ENCODE assay signal across 20 cellular contexts in genomic region chr15:41819455-41820050, GRCh38.
"Had no signal": no experiment of that assay in that cellular context is flagged by ENCODE, and none has a peak within 500 bp of the region (broad histone marks: within the 10 kb centered on the region; RNA-seq: fewer than 3 reads in every experiment).

No MANE protein-coding gene starts in this region.

- H3K27ac Mint-ChIP-seq: activated CD4-positive, alpha-beta T cell treated with anti-CD3 and anti-CD28 coated beads, Interleukin-2, amount 10 ng/mL, durations not matched to agents 24 days and 14 days; activated CD8-positive, alpha-beta memory T cell treated with anti-CD3 and anti-CD28 coated beads, Interleukin-2, amount 10 ng/mL, durations not matched to agents 7 days and 5 days; activated CD8-positive, alpha-beta T cell treated with anti-CD3 and anti-CD28 coated beads for 36 hours; activated naive CD8-positive, alpha-beta T cell treated with anti-CD3 and anti-CD28 coated beads, Interleukin-2, amount 50 U/mL, for 24 hours; mesothelial cell of epicardium; progenitor cell of endocrine pancreas; type B pancreatic cell had no signal

- H3K4me1 ChIP-seq: left ventricle myocardium inferior, spleen, vagina had no signal

- H3K27me3 ChIP-seq: dorsolateral prefrontal cortex, spleen, vagina had no signal

- H3K27ac ChIP-seq: dorsolateral prefrontal cortex, left ventricle myocardium inferior, spleen, thoracic aorta, vagina had no signal

- H3K4me1 Mint-ChIP-seq: activated CD4-positive, alpha-beta T cell treated with anti-CD3 and anti-CD28 coated beads, Interleukin-2, amount 10 ng/mL, durations not matched to agents 24 days and 14 days; activated CD8-positive, alpha-beta memory T cell treated with anti-CD3 and anti-CD28 coated beads, Interleukin-2, amount 10 ng/mL, durations not matched to agents 7 days and 5 days; activated naive CD8-positive, alpha-beta T cell treated with anti-CD3 and anti-CD28 coated beads, Interleukin-2, amount 50 U/mL, for 24 hours; mesothelial cell of epicardium; naive thymus-derived CD8-positive, alpha-beta T cell had no signal

- H3K9me3 ChIP-seq: left ventricle myocardium inferior, spleen, thoracic aorta, vagina had no signal

- DNase-seq: activated CD4-positive, alpha-beta T cell treated with anti-CD3 and anti-CD28 coated beads, Interleukin-2, amount 10 ng/mL, durations not matched to agents 24 days and 14 days; activated CD8-positive, alpha-beta memory T cell treated with anti-CD3 and anti-CD28 coated beads, Interleukin-2, amount 10 ng/mL, durations not matched to agents 7 days and 5 days; activated CD8-positive, alpha-beta T cell treated with anti-CD3 and anti-CD28 coated beads for 36 hours; activated gamma-delta T cell treated with Interleukin-2 at 50 U/mL for 16 hours; activated naive CD8-positive, alpha-beta T cell treated with anti-CD3 and anti-CD28 coated beads, Interleukin-2, amount 50 U/mL, for 24 hours; activated T-cell treated with anti-CD3 and anti-CD28 coated beads for 4 hours; dorsolateral prefrontal cortex; erythroblast; foreskin melanocyte; kidney glomerular epithelial cell; left ventricle myocardium inferior; naive thymus-derived CD8-positive, alpha-beta T cell; stimulated activated CD4-positive, alpha-beta T cell treated with anti-CD3 and anti-CD28 coated beads, Interleukin-4, amount 100 ng/mL, for 1 hour; stimulated activated naive CD4-positive, alpha-beta T cell treated with Interleukin-2 at 50 U/mL for 16 hours had no signal

- H3K4me3 Mint-ChIP-seq: activated CD4-positive, alpha-beta T cell treated with anti-CD3 and anti-CD28 coated beads, Interleukin-2, amount 10 ng/mL, durations not matched to agents 24 days and 14 days; activated CD8-positive, alpha-beta memory T cell treated with anti-CD3 and anti-CD28 coated beads, Interleukin-2, amount 10 ng/mL, durations not matched to agents 7 days and 5 days; activated CD8-positive, alpha-beta T cell treated with anti-CD3 and anti-CD28 coated beads for 36 hours; activated naive CD8-positive, alpha-beta T cell treated with anti-CD3 and anti-CD28 coated beads, Interleukin-2, amount 50 U/mL, for 24 hours; mesothelial cell of epicardium; naive thymus-derived CD8-positive, alpha-beta T cell; type B pancreatic cell had no signal

- H3K9me3 Mint-ChIP-seq: activated CD4-positive, alpha-beta T cell treated with anti-CD3 and anti-CD28 coated beads, Interleukin-2, amount 10 ng/mL, durations not matched to agents 24 days and 14 days; activated CD8-positive, alpha-beta T cell treated with anti-CD3 and anti-CD28 coated beads for 36 hours; activated naive CD8-positive, alpha-beta T cell treated with anti-CD3 and anti-CD28 coated beads, Interleukin-2, amount 50 U/mL, for 24 hours; mesothelial cell of epicardium; naive thymus-derived CD8-positive, alpha-beta T cell; type B pancreatic cell had no signal

- H3K4me3 ChIP-seq: dorsolateral prefrontal cortex, left ventricle myocardium inferior, spleen, thoracic aorta, vagina had no signal

- H3K27me3 Mint-ChIP-seq: activated CD4-positive, alpha-beta T cell treated with anti-CD3 and anti-CD28 coated beads, Interleukin-2, amount 10 ng/mL, durations not matched to agents 24 days and 14 days; activated CD8-positive, alpha-beta memory T cell treated with anti-CD3 and anti-CD28 coated beads, Interleukin-2, amount 10 ng/mL, durations not matched to agents 7 days and 5 days; activated CD8-positive, alpha-beta T cell treated with anti-CD3 and anti-CD28 coated beads for 36 hours; activated naive CD8-positive, alpha-beta T cell treated with anti-CD3 and anti-CD28 coated beads, Interleukin-2, amount 50 U/mL, for 24 hours; naive thymus-derived CD8-positive, alpha-beta T cell; progenitor cell of endocrine pancreas; type B pancreatic cell had no signal

- ATAC-seq: activated CD8-positive, alpha-beta memory T cell treated with anti-CD3 and anti-CD28 coated beads, Interleukin-2, amount 10 ng/mL, durations not matched to agents 7 days and 5 days; activated CD8-positive, alpha-beta T cell treated with anti-CD3 and anti-CD28 coated beads for 36 hours; activated naive CD8-positive, alpha-beta T cell treated with anti-CD3 and anti-CD28 coated beads, Interleukin-2, amount 50 U/mL, for 24 hours; naive thymus-derived CD8-positive, alpha-beta T cell had no signal

- H3K36me3 Mint-ChIP-seq: type B pancreatic cell had no signal
